ENCODE assay signal across 1 cellular context in genomic region chr17:75976175-75976848, GRCh38.
TF ChIP-seq lines count a peak whose summit lies in the region.

No MANE protein-coding gene starts in this region.

TF ChIP-seq in HepG2, 621 proteins besides CTCF, POLR2A, EP300 and RAD21 (continued from another document and continues in another):
- no peak for TF ChIP-seq ATF6 (CRISPR knock-in tag; conservative IDR thresholded peaks at IDR 0.05)
- TF ChIP-seq BCLAF1 (IDR thresholded peaks at IDR 0.05) = no peak
- TF ChIP-seq TBP (CRISPR knock-in tag; IDR thresholded peaks at IDR 0.05) = no peak
- no peak for TF ChIP-seq ZNF34 (CRISPR knock-in tag; IDR thresholded peaks at IDR 0.05; ENCODE audit: borderline replicate concordance)
- TF ChIP-seq ZNF441 (CRISPR knock-in tag; IDR thresholded peaks at IDR 0.05; ENCODE audit: borderline replicate concordance) = no peak
- TF ChIP-seq ZNF660 (CRISPR knock-in tag; IDR thresholded peaks at IDR 0.05; ENCODE audit: borderline replicate concordance, low read depth) = no peak
- no peak for TF ChIP-seq ZKSCAN1 (IDR thresholded peaks at IDR 0.05; ENCODE audit: low read length)
- peak; percentile 25; the same call in 1 of the 2 replicates for TF ChIP-seq IRF2 (CRISPR knock-in tag; IDR thresholded peaks at IDR 0.05)
- TF ChIP-seq ZNF253 (CRISPR knock-in tag; IDR thresholded peaks at IDR 0.05; ENCODE audit: borderline replicate concordance) = no peak
- no peak for TF ChIP-seq ZNF598 (CRISPR knock-in tag; IDR thresholded peaks at IDR 0.05; ENCODE audit: borderline replicate concordance)
- no peak for TF ChIP-seq ZNF703 (CRISPR knock-in tag; IDR thresholded peaks at IDR 0.05; ENCODE audit: borderline replicate concordance)
- no peak for TF ChIP-seq TOPORS (CRISPR knock-in tag; IDR thresholded peaks at IDR 0.05)
- no peak for TF ChIP-seq ZNF543 (CRISPR knock-in tag; IDR thresholded peaks at IDR 0.05)
- TF ChIP-seq SRSF1 (optimal IDR thresholded peaks at IDR 0.05; ENCODE audit: low read depth, low read length) = no peak
- no peak for TF ChIP-seq KLF12 (CRISPR knock-in tag; IDR thresholded peaks at IDR 0.05; ENCODE audit: borderline replicate concordance)
- no peak for TF ChIP-seq ZNF777 (CRISPR knock-in tag; IDR thresholded peaks at IDR 0.05)
- TF ChIP-seq ZSCAN9 (CRISPR knock-in tag; IDR thresholded peaks at IDR 0.05; ENCODE audit: borderline replicate concordance) = no peak; the same call in none of the 2 replicates
- TF ChIP-seq TEAD3 (CRISPR knock-in tag; optimal IDR thresholded peaks at IDR 0.05; ENCODE audit: borderline replicate concordance) = peak; percentile 6
- no peak for TF ChIP-seq DNMT1 (CRISPR knock-in tag; IDR thresholded peaks at IDR 0.05)
- peak; percentile 54 for TF ChIP-seq YEATS4 (CRISPR knock-in tag; IDR thresholded peaks at IDR 0.05; ENCODE audit: borderline replicate concordance)
- TF ChIP-seq ZSCAN22 (CRISPR knock-in tag; IDR thresholded peaks at IDR 0.05) = no peak
- peak; percentile 80; the same call in 1 of the 2 replicates for TF ChIP-seq NR2C2 (CRISPR knock-in tag; IDR thresholded peaks at IDR 0.05; ENCODE audit: borderline replicate concordance)
- no peak for TF ChIP-seq MYC (CRISPR knock-in tag; IDR thresholded peaks at IDR 0.05; ENCODE audit: borderline replicate concordance)
- no peak for TF ChIP-seq ZNF281 (CRISPR knock-in tag; IDR thresholded peaks at IDR 0.05; ENCODE audit: borderline replicate concordance)
- no peak; the same call in none of the 2 replicates for TF ChIP-seq ZFY (CRISPR knock-in tag; IDR thresholded peaks at IDR 0.05)
- no peak for TF ChIP-seq GZF1 (CRISPR knock-in tag; IDR thresholded peaks at IDR 0.05)
- TF ChIP-seq MAFK (conservative IDR thresholded peaks at IDR 0.05 in 1 of 2, IDR thresholded peaks at IDR 0.05 in 1 of 2; ENCODE audit: low read length in 2 of 2) = no peak
- no peak for TF ChIP-seq MAZ (IDR thresholded peaks at IDR 0.05; ENCODE audit: borderline replicate concordance, low read depth, low read length)
- TF ChIP-seq MAZ (CRISPR knock-in tag; IDR thresholded peaks at IDR 0.05; ENCODE audit: low read depth) = no peak
- TF ChIP-seq ZSCAN12 (CRISPR knock-in tag; IDR thresholded peaks at IDR 0.05) = no peak
- TF ChIP-seq ZBTB39 (CRISPR knock-in tag; IDR thresholded peaks at IDR 0.05) = no peak
- TF ChIP-seq NONO (IDR thresholded peaks at IDR 0.05) = no peak
- 0 out of 2 replicates have a peak, but pooled peaks have one; percentile 28 for TF ChIP-seq NONO (CRISPR knock-in tag; conservative IDR thresholded peaks at IDR 0.05)
- 0 out of 2 replicates have a peak, but pooled peaks have one; percentile 4 for TF ChIP-seq MIER3 (CRISPR knock-in tag; IDR thresholded peaks at IDR 0.05; ENCODE audit: borderline replicate concordance)
- no peak for TF ChIP-seq KAT7 (CRISPR knock-in tag; IDR thresholded peaks at IDR 0.05; ENCODE audit: borderline replicate concordance)
- no peak for TF ChIP-seq ZNF225 (CRISPR knock-in tag; IDR thresholded peaks at IDR 0.05)
- no peak; the same call in 1 of the 2 replicates for TF ChIP-seq KLF6 (CRISPR knock-in tag; IDR thresholded peaks at IDR 0.05)
- TF ChIP-seq BRCA1 (CRISPR knock-in tag; IDR thresholded peaks at IDR 0.05) = no peak
- TF ChIP-seq ZNF589 (CRISPR knock-in tag; conservative IDR thresholded peaks at IDR 0.05) = no peak
- no peak; the same call in 1 of the 2 replicates for TF ChIP-seq ZNF747 (CRISPR knock-in tag; IDR thresholded peaks at IDR 0.05; ENCODE audit: borderline replicate concordance)
- TF ChIP-seq EEA1 (CRISPR knock-in tag; IDR thresholded peaks at IDR 0.05; ENCODE audit: borderline replicate concordance) = no peak
- TF ChIP-seq MTA3 (CRISPR knock-in tag; IDR thresholded peaks at IDR 0.05) = no peak
- TF ChIP-seq TMF1 (CRISPR knock-in tag; IDR thresholded peaks at IDR 0.05; ENCODE audit: low read depth) = peak; percentile 58; the same call in 1 of the 2 replicates
- no peak for TF ChIP-seq RBM39 (IDR thresholded peaks at IDR 0.05; ENCODE audit: low read depth, low read length, poor library complexity, severe bottlenecking)
- 0 out of 2 replicates have a peak, but pooled peaks have one; percentile 63 for TF ChIP-seq HOXA5 (CRISPR knock-in tag; IDR thresholded peaks at IDR 0.05)
- TF ChIP-seq PHF8 (CRISPR knock-in tag; IDR thresholded peaks at IDR 0.05) = no peak
- no peak for TF ChIP-seq CBX2 (IDR thresholded peaks at IDR 0.05; ENCODE audit: low read depth, low read length)
- no peak for TF ChIP-seq CBX2 (CRISPR knock-in tag; IDR thresholded peaks at IDR 0.05; ENCODE audit: low read depth)
- TF ChIP-seq BHLHE40 (IDR thresholded peaks at IDR 0.05; ENCODE audit: low read length) = no peak
- no peak for TF ChIP-seq PLRG1 (conservative IDR thresholded peaks at IDR 0.05)
- no peak for TF ChIP-seq TEF (CRISPR knock-in tag; IDR thresholded peaks at IDR 0.05)
- peak; percentile 72 for TF ChIP-seq SOX5 (CRISPR knock-in tag; IDR thresholded peaks at IDR 0.05; ENCODE audit: borderline replicate concordance)
- no peak for TF ChIP-seq GABPA (IDR thresholded peaks at IDR 0.05; ENCODE audit: low read depth, low read length)
- no peak for TF ChIP-seq GABPA (CRISPR knock-in tag; IDR thresholded peaks at IDR 0.05; ENCODE audit: low read depth)
- TF ChIP-seq ZBTB21 (CRISPR knock-in tag; IDR thresholded peaks at IDR 0.05) = peak; percentile 75; the same call in 1 of the 2 replicates
- TF ChIP-seq ZNF563 (CRISPR knock-in tag; IDR thresholded peaks at IDR 0.05) = no peak
- 0 out of 2 replicates have a peak, but pooled peaks have one; percentile 51 for TF ChIP-seq ZNF564 (CRISPR knock-in tag; IDR thresholded peaks at IDR 0.05)
- TF ChIP-seq TRIM22 (IDR thresholded peaks at IDR 0.05) = no peak
- TF ChIP-seq ZNF251 (CRISPR knock-in tag; IDR thresholded peaks at IDR 0.05) = no peak
- no peak for TF ChIP-seq ATF7-NPFF (CRISPR knock-in tag; IDR thresholded peaks at IDR 0.05; ENCODE audit: low read depth)
- no peak; the same call in 1 of the 2 replicates for TF ChIP-seq GATA4 (IDR thresholded peaks at IDR 0.05; ENCODE audit: borderline replicate concordance, low read depth)
- TF ChIP-seq HNF4A (CRISPR knock-in tag; IDR thresholded peaks at IDR 0.05) = peak; percentile 79
